Comparison of ENCODE assay signal across 8 cellular contexts in genomic region chr5:14685757-14686156, GRCh38. TPM values are rescaled to one million over a fixed set of nuclear protein-coding genes. Genes with fewer than 3 reads are reported as not detected.
DNase-seq lines count a peak whose midpoint lies in the region; ATAC-seq, FAIRE-seq and TF ChIP-seq lines count a peak whose summit lies in the region.

No MANE protein-coding gene starts in this region.

- peaks cover 21% of the 10 kb centered on the region for H3K4me1 Mint-ChIP-seq in stimulated activated naive CD8-positive, alpha-beta T cell treated with anti-CD3 and anti-CD28 coated beads, Interleukin-15, Interleukin-2, amounts not matched to agents 100 ng/mL and 50 ng/mL, for 24 hours (ENCODE audit: low read depth)

- in situ Hi-C loops in GM13976 (cut with MboI; ENCODE audit: low sequenced_read_pairs, unreplicated experiment) = no loop called here

- peaks cover 4% of the 10 kb centered on the region for H3K9me3 Mint-ChIP-seq in stimulated activated naive CD8-positive, alpha-beta T cell treated with anti-CD3 and anti-CD28 coated beads, Interleukin-15, Interleukin-2, amounts not matched to agents 100 ng/mL and 50 ng/mL, for 24 hours

- H3K4me3 Mint-ChIP-seq in stimulated activated naive CD8-positive, alpha-beta T cell treated with anti-CD3 and anti-CD28 coated beads, Interleukin-15, Interleukin-2, amounts not matched to agents 100 ng/mL and 50 ng/mL, for 24 hours = peak overlapping the region; percentile 30

- H3K27ac Mint-ChIP-seq in stimulated activated naive CD8-positive, alpha-beta T cell treated with anti-CD3 and anti-CD28 coated beads, Interleukin-15, Interleukin-2, amounts not matched to agents 100 ng/mL and 50 ng/mL, for 24 hours = peak overlapping the region; percentile 80

- peaks cover 15% of the 10 kb centered on the region for H3K79me2 ChIP-seq in SU-DHL-6 (ENCODE audit: insufficient read depth, low read length)

- peak; percentile 95 for ATAC-seq in HG02610 (IDR thresholded peaks at IDR 0.05; ENCODE audit: unreplicated experiment)

- no peaks in the 10 kb centered on the region for H3K27me3 Mint-ChIP-seq in stimulated activated naive CD8-positive, alpha-beta T cell treated with anti-CD3 and anti-CD28 coated beads, Interleukin-15, Interleukin-2, amounts not matched to agents 100 ng/mL and 50 ng/mL, for 24 hours

- no peak overlapping the region for H2AFZ ChIP-seq in SU-DHL-6 (ENCODE audit: low read depth, low read length, severe bottlenecking)

- H4K20me1 ChIP-seq in SU-DHL-6 (ENCODE audit: low read depth, low read length) = no peaks in the 10 kb centered on the region

- no peak for FAIRE-seq in bronchial epithelial cell (lab: Jason Lieb, UNC)

- no peak overlapping the region for H3K27ac ChIP-seq in SU-DHL-6 (ENCODE audit: low read depth, low read length)

- no peaks in the 10 kb centered on the region for H3K9me2 ChIP-seq in SU-DHL-6 (replicated peaks; ENCODE audit: insufficient read depth, low read length)

- peaks cover 82% of the 10 kb centered on the region for H3K36me3 Mint-ChIP-seq in stimulated activated naive CD8-positive, alpha-beta T cell treated with anti-CD3 and anti-CD28 coated beads, Interleukin-15, Interleukin-2, amounts not matched to agents 100 ng/mL and 50 ng/mL, for 24 hours (ENCODE audit: low read depth)

- no peaks in the 10 kb centered on the region for H3K9me3 ChIP-seq in SU-DHL-6 (ENCODE audit: insufficient read depth, low read length)

- H3K27me3 ChIP-seq in SU-DHL-6 (ENCODE audit: low read length) = no peaks in the 10 kb centered on the region
- H3K27me3 ChIP-seq in bronchial epithelial cell (ENCODE audit: control insufficient read depth, insufficient read depth, low read length) = no peaks in the 10 kb centered on the region

- no peak overlapping the region for H3K9ac ChIP-seq in SU-DHL-6 (ENCODE audit: low read length)

- H3F3A ChIP-seq in SU-DHL-6 (ENCODE audit: insufficient read depth) = peaks cover 17% of the 10 kb centered on the region; the same call in 1 of the 2 replicates

- peak overlapping the region; percentile 18 for H3K4me2 ChIP-seq in SU-DHL-6 (ENCODE audit: low read depth, low read length, poor library complexity, severe bottlenecking)

- DNase-seq in AG08395 (ENCODE audit: low spot score) (peak; percentile 79), GM13976 (ENCODE audit: low spot score) (peak; percentile 65), MV-4-11 (lab: John Stamatoyannopoulos, UW) (peak; percentile 48), bronchial epithelial cell (ENCODE audit: low read depth) (peak; percentile 66), kidney tubule cell (ENCODE audit: low spot score) (peak; percentile 57)

- no peak overlapping the region for H3K4me3 ChIP-seq in SU-DHL-6 (ENCODE audit: insufficient read depth, low read length, poor library complexity, severe bottlenecking)
- no peak overlapping the region for H3K4me3 ChIP-seq in bronchial epithelial cell (ENCODE audit: low read depth, low read length)

- peaks cover 60% of the 10 kb centered on the region for H3K36me3 ChIP-seq in SU-DHL-6 (ENCODE audit: low read length)
- peaks cover 23% of the 10 kb centered on the region for H3K36me3 ChIP-seq in bronchial epithelial cell (ENCODE audit: control insufficient read depth, insufficient read depth, low read length)

- TF ChIP-seq CTCF in GM13976 (IDR thresholded peaks at IDR 0.05; ENCODE audit: borderline replicate concordance, control extremely low read depth, extremely low read depth, insufficient read depth, missing control alignments) = peak; percentile 74
- peak; percentile 41 for TF ChIP-seq CTCF in SU-DHL-6 (IDR thresholded peaks at IDR 0.05; ENCODE audit: insufficient read depth, low read length, poor library complexity, severe bottlenecking)
- peak; percentile 59 for TF ChIP-seq CTCF in bronchial epithelial cell (IDR thresholded peaks at IDR 0.05; ENCODE audit: insufficient read depth, low read length, severe bottlenecking)

RNA-seq across cellular contexts. Expression of gene OTULIN, which starts 21.2 kb away (rescaled TPM):
- 19.6 and 36.6 TPM in 2 replicates for total RNA-seq in bronchial epithelial cell
